ENCODE assay signal across 16 cellular contexts in genomic region chr4:160319868-160320260, GRCh38.
DNase-seq lines count a peak whose midpoint lies in the region; ATAC-seq and TF ChIP-seq lines count a peak whose summit lies in the region.
"Had no signal": no experiment of that assay in that cellular context is flagged by ENCODE, and none has a peak within 500 bp of the region (broad histone marks: within the 10 kb centered on the region; RNA-seq: fewer than 3 reads in every experiment).

No MANE protein-coding gene starts in this region.

- H3K4me2 ChIP-seq in PC-9 = peak overlapping the region; percentile 70
- H3K4me2 ChIP-seq: BLaER1 had no signal

- peaks cover 4% of the 10 kb centered on the region for H3K36me3 Mint-ChIP-seq in MCF 10A (ENCODE audit: insufficient read depth, unreplicated experiment)
- H3K36me3 Mint-ChIP-seq: CD8-positive, alpha-beta memory T cell had no signal

- intact Hi-C loops in MCF 10A (cut with micrococcal nuclease) = no loop called here
- intact Hi-C loops in breast epithelium (cut with DNase I; ENCODE audit: low total_unique reads) = no loop called here
- intact Hi-C loops in PC-9 (cut with micrococcal nuclease; ENCODE audit: unreplicated experiment) = loop anchor here (5.0 kb wide), 1 partner anchor 193 kb away; no protein-coding TSS in a partner anchor

- H3K4me3 ChIP-seq in breast epithelium (no peak overlapping the region), PC-9 (peak overlapping the region; percentile 9; the same call in 1 of the 2 replicates), epithelial cell of esophagus (ENCODE audit: low read length) (no peak overlapping the region)
- H3K4me3 ChIP-seq: BLaER1 had no signal

- peaks cover 16% of the 10 kb centered on the region for H3K4me1 Mint-ChIP-seq in MCF 10A (ENCODE audit: insufficient read depth, unreplicated experiment)
- H3K4me1 Mint-ChIP-seq: CD8-positive, alpha-beta memory T cell had no signal

- H3K27me3 ChIP-seq in breast epithelium (no peaks in the 10 kb centered on the region), PC-9 (ENCODE audit: insufficient read depth, low read depth) (no peaks in the 10 kb centered on the region)
- H3K27me3 ChIP-seq: BLaER1 had no signal

- TF ChIP-seq CTCF in MCF 10A (IDR thresholded peaks at IDR 0.05; ENCODE audit: unreplicated experiment) (no peak), breast epithelium (IDR thresholded peaks at IDR 0.05) (no peak), PC-9 (conservative IDR thresholded peaks at IDR 0.05) (no peak), epithelial cell of esophagus (IDR thresholded peaks at IDR 0.05; ENCODE audit: insufficient read depth, low read depth, low read length, missing control alignments) (no peak)

- peaks cover 20% of the 10 kb centered on the region; the same call in 1 of the 2 replicates for H3F3A ChIP-seq in PC-9 (ENCODE audit: insufficient read depth, low read depth)

- H3K27me3 Mint-ChIP-seq in MCF 10A (ENCODE audit: insufficient read depth, unreplicated experiment) = no peaks in the 10 kb centered on the region
- H3K27me3 Mint-ChIP-seq: CD8-positive, alpha-beta memory T cell had no signal

- no peak overlapping the region for H3K27ac ChIP-seq in breast epithelium
- peak overlapping the region; percentile 77 for H3K27ac ChIP-seq in PC-9
- H3K27ac ChIP-seq: 22Rv1, BLaER1 had no signal

- H3K4me3 Mint-ChIP-seq in MCF 10A (ENCODE audit: unreplicated experiment) = no peak overlapping the region
- H3K4me3 Mint-ChIP-seq: CD8-positive, alpha-beta memory T cell had no signal

- POLR2A ChIA-PET in MCF 10A (lab: Yijun Ruan, JAX) = no interaction called here
- POLR2A ChIA-PET in PC-9 (lab: Charles Lee; ENCODE audit: unreplicated experiment) = interaction anchor here (0.7 kb wide), 1 partner anchor 51 kb away, joined by 3 read pairs; no protein-coding TSS in a partner anchor

- CTCF ChIA-PET in MCF 10A (lab: Yijun Ruan, JAX) (interaction anchor here (1.0 kb wide), 1 partner anchor 24 kb away, joined by 3 read pairs; no protein-coding TSS in a partner anchor), PC-9 (lab: Charles Lee) (no interaction called here)

- no peak for TF ChIP-seq POLR2A in breast epithelium (IDR thresholded peaks at IDR 0.05)

- H3K36me3 ChIP-seq in breast epithelium (no peaks in the 10 kb centered on the region), PC-9 (ENCODE audit: low read depth) (no peaks in the 10 kb centered on the region)
- H3K36me3 ChIP-seq: BLaER1 had no signal

- DNase-seq in MCF 10A (ENCODE audit: unreplicated experiment) (peak; percentile 44), breast epithelium (ENCODE audit: low spot score in 2 of 2) (no peak), PC-9 (peak; percentile 0 to 50), epithelial cell of esophagus (ENCODE audit: low read depth) (peak; percentile 73), KG1 (lab: John Stamatoyannopoulos, UW) (no peak)
- DNase-seq: AML-193; Caco-2; CD8-positive, alpha-beta memory T cell; DND-41; GF-D8; HCEC 1CT had no signal

- no peaks in the 10 kb centered on the region for H3K9me3 Mint-ChIP-seq in MCF 10A (ENCODE audit: unreplicated experiment)

- no peaks in the 10 kb centered on the region for H3K9me2 ChIP-seq in PC-9 (ENCODE audit: insufficient read depth)

- H3K4me1 ChIP-seq in breast epithelium (no peaks in the 10 kb centered on the region), PC-9 (replicated peaks; ENCODE audit: insufficient read depth) (peaks cover 24% of the 10 kb centered on the region)
- H3K4me1 ChIP-seq: BLaER1, Caco-2 had no signal

- peak overlapping the region; percentile 70 for H2AFZ ChIP-seq in PC-9

- H3K9me3 ChIP-seq in breast epithelium = no peaks in the 10 kb centered on the region
- H3K9me3 ChIP-seq in PC-9 (ENCODE audit: insufficient read depth, low read depth) = no peaks in the 10 kb centered on the region
- H3K9me3 ChIP-seq: BLaER1, Caco-2 had no signal

- BruUV-seq in MCF 10A (replicated peaks; lab: Mats Ljungman, UMichigan) (no TSS peak), PC-9 (replicated peaks; lab: Mats Ljungman, UMichigan) (no TSS peak)

- H3K79me2 ChIP-seq in PC-9 (ENCODE audit: low read depth) = no peaks in the 10 kb centered on the region

- H4K20me1 ChIP-seq in PC-9 (ENCODE audit: insufficient read depth) = no peaks in the 10 kb centered on the region
- H4K20me1 ChIP-seq: BLaER1 had no signal

- ATAC-seq in HG02759 (IDR thresholded peaks at IDR 0.05; ENCODE audit: unreplicated experiment) (no peak), GM18870 (IDR thresholded peaks at IDR 0.05; ENCODE audit: unreplicated experiment) (no peak), HG03097 (IDR thresholded peaks at IDR 0.05; ENCODE audit: low FRiP score, unreplicated experiment) (no peak)

- peak overlapping the region; percentile 46 for H3K27ac Mint-ChIP-seq in MCF 10A (ENCODE audit: low read depth, unreplicated experiment)
- H3K27ac Mint-ChIP-seq: CD8-positive, alpha-beta memory T cell had no signal

Comparison
In these comparisons a context has a peak if more than half of its experiments do, and no peak if none do; other contexts are left out.
1. DNase-seq: peak in MCF 10A (single experiment), PC-9 (2 of 2) and epithelial cell of esophagus (single experiment); none in breast epithelium (0 of 2) and KG1 (single experiment).